ENCODE assay signal across 14 cellular contexts in genomic region chr9:34338664-34339063, GRCh38. TPM values are rescaled to one million over a fixed set of nuclear protein-coding genes. Genes with fewer than 3 reads are reported as not detected.
"Had no signal": no experiment of that assay in that cellular context is flagged by ENCODE, and none has a peak within 500 bp of the region (broad histone marks: within the 10 kb centered on the region; RNA-seq: fewer than 3 reads in every experiment).

No MANE protein-coding gene starts in this region.

- H3K27me3 ChIP-seq: neutrophil, testis, upper lobe of right lung had no signal

- H3K4me3 Mint-ChIP-seq: activated CD4-positive, alpha-beta T cell treated with anti-CD3 and anti-CD28 coated beads, Interleukin-2, amount 10 ng/mL, durations not matched to agents 24 days and 14 days; activated naive CD4-positive, alpha-beta T cell treated with anti-CD3 and anti-CD28 coated beads for 36 hours; activated T-helper 17 cell treated with anti-CD3 and anti-CD28 coated beads, Interleukin-2, amount 50 U/mL, for 72 hours; naive thymus-derived CD8-positive, alpha-beta T cell; T-cell; WTC11 had no signal

- H3K9me3 Mint-ChIP-seq: activated CD4-positive, alpha-beta T cell treated with anti-CD3 and anti-CD28 coated beads, Interleukin-2, amount 10 ng/mL, durations not matched to agents 24 days and 14 days; activated naive CD4-positive, alpha-beta T cell treated with anti-CD3 and anti-CD28 coated beads for 36 hours; activated T-helper 17 cell treated with anti-CD3 and anti-CD28 coated beads, Interleukin-2, amount 50 U/mL, for 72 hours; naive thymus-derived CD8-positive, alpha-beta T cell; T-cell; WTC11 had no signal

- H3K9me3 ChIP-seq: neutrophil, testis, upper lobe of right lung had no signal

- H3K27ac Mint-ChIP-seq: activated CD4-positive, alpha-beta T cell treated with anti-CD3 and anti-CD28 coated beads, Interleukin-2, amount 10 ng/mL, durations not matched to agents 24 days and 14 days; activated naive CD4-positive, alpha-beta T cell treated with anti-CD3 and anti-CD28 coated beads for 36 hours; activated T-helper 17 cell treated with anti-CD3 and anti-CD28 coated beads, Interleukin-2, amount 50 U/mL, for 72 hours; naive thymus-derived CD8-positive, alpha-beta T cell; progenitor cell of endocrine pancreas; T-cell; WTC11 had no signal

- DNase-seq: activated CD4-positive, alpha-beta T cell treated with anti-CD3 and anti-CD28 coated beads, Interleukin-2, amount 10 ng/mL, durations not matched to agents 24 days and 14 days; activated naive CD4-positive, alpha-beta T cell treated with anti-CD3 and anti-CD28 coated beads for 36 hours; activated T-cell treated with anti-CD3 and anti-CD28 coated beads for 4 hours; naive thymus-derived CD8-positive, alpha-beta T cell; stimulated activated CD4-positive, alpha-beta T cell treated with anti-CD3 and anti-CD28 coated beads, Interleukin-2, amount 100 ng/mL, for 48 hours; stimulated activated naive CD8-positive, alpha-beta T cell treated with anti-CD3 and anti-CD28 coated beads, Interleukin-15, Interleukin-2, amounts not matched to agents 100 U/mL and 50 U/mL, for 24 hours; T-cell; testis; upper lobe of right lung had no signal

- H3K4me3 ChIP-seq: lung, testis, upper lobe of right lung had no signal

- H3K27me3 Mint-ChIP-seq: activated CD4-positive, alpha-beta T cell treated with anti-CD3 and anti-CD28 coated beads, Interleukin-2, amount 10 ng/mL, durations not matched to agents 24 days and 14 days; activated T-helper 17 cell treated with anti-CD3 and anti-CD28 coated beads, Interleukin-2, amount 50 U/mL, for 72 hours; naive thymus-derived CD8-positive, alpha-beta T cell; progenitor cell of endocrine pancreas; T-cell had no signal

- H3K4me1 Mint-ChIP-seq: activated T-helper 17 cell treated with anti-CD3 and anti-CD28 coated beads, Interleukin-2, amount 50 U/mL, for 72 hours had no signal

- H3K27ac ChIP-seq: neutrophil, testis, upper lobe of right lung had no signal

- ATAC-seq: activated T-helper 17 cell treated with anti-CD3 and anti-CD28 coated beads, Interleukin-2, amount 50 U/mL, for 72 hours; naive thymus-derived CD8-positive, alpha-beta T cell; stimulated activated naive CD8-positive, alpha-beta T cell treated with anti-CD3 and anti-CD28 coated beads, Interleukin-15, Interleukin-2, amounts not matched to agents 100 U/mL and 50 U/mL, for 24 hours; T-cell; upper lobe of right lung; WTC11 had no signal

RNA-seq across cellular contexts. Expression of gene KIF24, which starts 9.6 kb away (rescaled TPM):
- polyA plus RNA-seq: naive thymus-derived CD8-positive, alpha-beta T cell had no signal
